Comparison of ENCODE assay signal across 8 cellular contexts in the genomic region with DNA sequence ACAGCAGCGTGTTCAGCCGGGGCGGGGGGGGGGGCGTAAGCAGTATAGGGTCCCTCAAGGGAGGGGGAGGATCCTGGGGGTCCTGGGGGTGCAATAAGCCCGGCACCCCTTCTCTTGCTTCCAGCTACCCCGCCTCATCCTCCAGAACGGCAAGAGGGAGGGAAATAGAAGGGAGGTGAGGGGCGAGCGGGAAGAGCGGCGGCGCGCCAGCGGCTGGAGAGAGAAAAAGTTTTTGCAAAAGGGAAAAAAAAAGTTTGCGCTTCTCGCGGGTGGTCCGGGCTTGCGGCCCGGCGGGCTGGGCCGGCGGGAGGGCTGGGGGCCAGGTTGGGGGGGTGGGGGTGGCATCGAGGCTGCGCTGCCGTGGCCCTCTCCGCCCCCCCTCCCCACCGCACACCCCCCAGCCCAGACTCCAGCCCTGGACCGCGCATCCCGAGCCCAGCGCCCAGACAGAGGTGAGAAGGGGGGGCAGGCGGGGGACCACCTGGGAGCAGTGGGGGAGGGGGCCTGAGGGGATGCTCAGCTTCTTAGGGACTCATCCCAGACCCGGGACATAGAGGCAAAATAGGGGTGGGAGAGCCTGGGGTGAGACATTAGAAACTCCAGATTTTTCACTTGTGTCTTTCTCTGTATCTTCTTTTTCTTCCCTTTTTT. TPM values are rescaled to one million over a fixed set of nuclear protein-coding genes. Genes with fewer than 3 reads are reported as not detected.
DNase-seq lines count a peak whose midpoint lies in the region; ATAC-seq and TF ChIP-seq lines count a peak whose summit lies in the region.

Gene GLI1 (plus strand): TSS at position 36 of the 651 bp plus-strand sequence. CDS start 3,907 bp downstream, outside the sequence.

- peaks cover 5% of the 10 kb centered on the region; the same call in 1 of the 2 replicates for H3K27me3 ChIP-seq in HAP-1 (ENCODE audit: low read depth)
- no peaks in the 10 kb centered on the region for H3K27me3 ChIP-seq in adrenal gland
- peaks cover 24% of the 10 kb centered on the region for H3K27me3 ChIP-seq in iPS-20b (ENCODE audit: insufficient read depth, low read length)
- peaks cover 11 to 12% of the 10 kb centered on the region in 2 donors for H3K27me3 ChIP-seq in stomach smooth muscle (ENCODE audit: control insufficient read depth in 1 of 2, insufficient read depth in 2 of 2, low read length in 2 of 2)

- no peak for TF ChIP-seq CTCF in adrenal gland (IDR thresholded peaks at IDR 0.05)

- H3K4me3 ChIP-seq in HAP-1: peak within 1 kb of the TSS; percentile 49
- peak within 1 kb of the TSS; percentile 55 to 90 (median 68) for H3K4me3 ChIP-seq in adrenal gland
- peak within 1 kb of the TSS; percentile 89 for H3K4me3 ChIP-seq in iPS-20b (ENCODE audit: low read length)
- H3K4me3 ChIP-seq in stomach smooth muscle (ENCODE audit: low read length in 2 of 2): peak within 1 kb of the TSS; percentile 88 to 96

- peak within 1 kb of the TSS; percentile 66; the same call in 1 of the 2 replicates for H3K9ac ChIP-seq in iPS-20b (ENCODE audit: low read depth, low read length)
- peak within 1 kb of the TSS; percentile 57 to 62 for H3K9ac ChIP-seq in stomach smooth muscle (ENCODE audit: low read length in 2 of 2)

- in situ Hi-C loops in HAP-1 (cut with MboI; ENCODE audit: low sequenced_read_pairs): loop anchor here (5.0 kb wide), 1 partner anchor 198 kb away; no protein-coding TSS in a partner anchor

- H3K4me1 ChIP-seq in HAP-1 (peaks cover 13% of the 10 kb centered on the region), adrenal gland (replicated peaks in 1 of 2) (peaks cover 16 to 29% of the 10 kb centered on the region in 2 donors), iPS-20b (ENCODE audit: insufficient read depth, low read length) (peaks cover 16% of the 10 kb centered on the region), stomach smooth muscle (ENCODE audit: control insufficient read depth, insufficient read depth, low read length) (peaks cover 35% of the 10 kb centered on the region)

- H3K9me3 ChIP-seq in HAP-1 (no peaks in the 10 kb centered on the region), adrenal gland (replicated peaks in 1 of 3) (no peaks in the 10 kb centered on the region), iPS-20b (ENCODE audit: insufficient read depth, low read depth, low read length) (no peaks in the 10 kb centered on the region), stomach smooth muscle (ENCODE audit: control insufficient read depth in 2 of 2, low read length in 2 of 2) (no peaks in the 10 kb centered on the region)

- ATAC-seq in GM21390 (IDR thresholded peaks at IDR 0.05; ENCODE audit: unreplicated experiment): no peak

- peak within 1 kb of the TSS; percentile 31 to 84 (median 51) for H3K27ac ChIP-seq in adrenal gland
- peak within 1 kb of the TSS; percentile 27 for H3K27ac ChIP-seq in iPS-20b (ENCODE audit: low read length)
- H3K27ac ChIP-seq in stomach smooth muscle (ENCODE audit: low read length): peak within 1 kb of the TSS; percentile 60

- peak; percentile 63 for DNase-seq in AG08395 (ENCODE audit: low spot score)
- DNase-seq in HAP-1 (ENCODE audit: low spot score in 2 of 2): peak in 1 of 2 experiments; percentile 38
- DNase-seq in adrenal gland: peak in 1 of 7 donors; percentile 66
- DNase-seq in NCI-H1694 (lab: John Stamatoyannopoulos, UW): no peak
- no peak for DNase-seq in central memory CD4-positive, alpha-beta T cell

- no peaks in the 10 kb centered on the region for H3K36me3 ChIP-seq in HAP-1 (replicated peaks)
- no peaks in the 10 kb centered on the region for H3K36me3 ChIP-seq in adrenal gland (replicated peaks in 1 of 2)
- no peaks in the 10 kb centered on the region for H3K36me3 ChIP-seq in iPS-20b (ENCODE audit: insufficient read depth, low read depth, low read length)
- no peaks in the 10 kb centered on the region for H3K36me3 ChIP-seq in stomach smooth muscle (ENCODE audit: control insufficient read depth in 2 of 2, insufficient read depth in 2 of 2, low read length in 2 of 2)

- no peak for TF ChIP-seq POLR2A in adrenal gland (IDR thresholded peaks at IDR 0.05)

- intact Hi-C loops in adrenal gland (cut with DNase I): no loop called here

- WGBS in adrenal gland, 4 donors: 1% methylated on average over 20 to 33 of the region's 34 CpGs

RNA-seq across cellular contexts. Expression of gene GLI1, which starts in this region (rescaled TPM):
- 1 to 10 TPM in 4 of 8 donors, under 1 TPM in 4; 0.30 to 2.8 (median 0.92) TPM for total RNA-seq in adrenal gland
- polyA plus RNA-seq in adrenal gland: 1 to 10 TPM in 2 of 3 donors, under 1 TPM in 1; 0.44 to 7.2 (median 4.4) TPM
